Comparison of ENCODE assay signal across 1 cellular context in genomic region chr1:88661188-88661587, GRCh38.
TF ChIP-seq lines count a peak whose summit lies in the region.

No MANE protein-coding gene starts in this region.

TF ChIP-seq in GM12878, 131 proteins besides CTCF, POLR2A, EP300 and RAD21:
- no peak for TF ChIP-seq REST (IDR thresholded peaks at IDR 0.05; ENCODE audit: low read depth, low read length)
- no peak for TF ChIP-seq EGR1 (IDR thresholded peaks at IDR 0.05; ENCODE audit: borderline replicate concordance in 1 of 2, low read depth in 2 of 2, low read length in 2 of 2)
- TF ChIP-seq NR2F1 (conservative IDR thresholded peaks at IDR 0.05): no peak
- no peak for TF ChIP-seq STAT1 (conservative IDR thresholded peaks at IDR 0.05)
- TF ChIP-seq ZNF687 (IDR thresholded peaks at IDR 0.05): no peak
- TF ChIP-seq CREM (IDR thresholded peaks at IDR 0.05; ENCODE audit: low read depth): no peak
- TF ChIP-seq PAX5 (IDR thresholded peaks at IDR 0.05; ENCODE audit: borderline replicate concordance, low read depth, low read length): no peak
- TF ChIP-seq MXI1 (IDR thresholded peaks at IDR 0.05; ENCODE audit: low read depth, low read length): no peak
- TF ChIP-seq STAT3 (IDR thresholded peaks at IDR 0.05; ENCODE audit: low read depth, low read length): no peak
- no peak for TF ChIP-seq PRDM15 (CRISPR knock-in tag; IDR thresholded peaks at IDR 0.05)
- no peak for TF ChIP-seq MTA3 (IDR thresholded peaks at IDR 0.05; ENCODE audit: borderline replicate concordance, low read length)
